1 cellular context compared by ENCODE assay signal in the genomic region with DNA sequence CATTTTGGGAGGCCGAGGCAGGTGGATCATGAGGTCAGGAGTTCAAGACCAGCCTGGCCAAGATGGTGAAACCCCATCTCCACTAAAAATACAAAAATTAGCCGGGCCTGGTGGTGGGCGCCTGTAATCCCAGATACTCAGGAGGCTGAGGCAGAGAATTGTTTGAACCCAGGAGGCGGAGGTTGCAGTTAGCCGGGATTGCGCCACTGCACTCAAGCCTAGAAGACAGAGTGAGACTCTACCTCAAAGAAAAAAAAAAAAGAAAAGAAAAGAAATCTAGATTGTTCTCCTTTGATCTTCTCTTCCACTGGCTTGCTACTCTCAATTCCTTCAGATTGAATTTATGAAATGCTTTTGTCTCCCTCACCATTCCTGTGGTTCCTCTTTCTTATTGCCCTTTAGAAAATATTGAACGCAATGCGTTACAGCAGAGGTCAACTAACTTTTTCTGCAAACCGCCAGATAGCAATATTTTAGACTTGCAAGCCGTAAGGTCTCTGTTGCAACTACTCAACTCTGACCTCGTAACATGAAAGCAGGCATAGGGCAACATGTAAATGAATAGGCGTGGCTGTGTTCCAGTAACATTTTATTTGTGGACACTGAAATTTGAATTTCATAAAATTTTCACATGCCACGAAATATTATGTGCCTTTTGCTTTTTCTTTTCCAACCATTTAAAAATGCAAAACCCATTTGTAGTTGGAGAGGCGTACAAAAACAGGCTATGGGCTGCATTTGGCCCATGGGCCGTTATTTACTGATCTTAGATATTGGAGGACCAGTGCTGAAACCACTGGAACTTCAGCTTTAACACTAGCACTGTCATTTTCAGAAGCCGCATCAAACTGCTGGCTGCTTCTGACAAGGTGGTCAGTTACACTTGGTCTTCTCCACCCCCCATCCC.
TF ChIP-seq lines count a peak whose summit lies in the region.

No MANE protein-coding gene starts in this region.

TF ChIP-seq in K562, 482 proteins besides CTCF, POLR2A, EP300 and RAD21:
- TF ChIP-seq CEBPG (CRISPR knock-in tag; IDR thresholded peaks at IDR 0.05) (peak; percentile 32; the same call in 1 of the 2 replicates), CEBPG (tag; conservative IDR thresholded peaks at IDR 0.05 in 1 of 2, IDR thresholded peaks at IDR 0.05 in 1 of 2) (0 out of 4 replicates have a peak, but pooled peaks of 1 of the 2 experiments have one; percentile 20), JUN (IDR thresholded peaks at IDR 0.05; ENCODE audit: borderline replicate concordance, low read depth, low read length) (no peak), JUN (CRISPR knock-in tag; IDR thresholded peaks at IDR 0.05; ENCODE audit: borderline replicate concordance) (no peak), RBM34 (IDR thresholded peaks at IDR 0.05; ENCODE audit: borderline replicate concordance, insufficient read depth, low read length) (no peak), FOXA3 (CRISPR knock-in tag; conservative IDR thresholded peaks at IDR 0.05 in 1 of 2, IDR thresholded peaks at IDR 0.05 in 1 of 2) (0 out of 4 replicates have a peak, but pooled peaks of 1 of the 2 experiments have one; percentile 13), COPS2 (conservative IDR thresholded peaks at IDR 0.05) (no peak), CEBPB (tag; IDR thresholded peaks at IDR 0.05) (peak; percentile 69), NR2C2 (CRISPR knock-in tag; IDR thresholded peaks at IDR 0.05) (no peak), NR2C2 (tag; IDR thresholded peaks at IDR 0.05) (peak; percentile 56; the same call in 1 of the 2 replicates), AFF1 (IDR thresholded peaks at IDR 0.05; ENCODE audit: low read depth in 1 of 2, partially characterized antibody in 2 of 2) (no peak), TEAD4 (IDR thresholded peaks at IDR 0.05; ENCODE audit: low read length) (no peak), TEAD4 (CRISPR knock-in tag; IDR thresholded peaks at IDR 0.05; ENCODE audit: borderline replicate concordance) (no peak), NR2C1 (IDR thresholded peaks at IDR 0.05) (peak; percentile 20; the same call in 1 of the 2 replicates), NR2C1 (tag; IDR thresholded peaks at IDR 0.05) (peak; percentile 64; the same call in 1 of the 2 replicates)
- TF ChIP-seq, protein P1, sequence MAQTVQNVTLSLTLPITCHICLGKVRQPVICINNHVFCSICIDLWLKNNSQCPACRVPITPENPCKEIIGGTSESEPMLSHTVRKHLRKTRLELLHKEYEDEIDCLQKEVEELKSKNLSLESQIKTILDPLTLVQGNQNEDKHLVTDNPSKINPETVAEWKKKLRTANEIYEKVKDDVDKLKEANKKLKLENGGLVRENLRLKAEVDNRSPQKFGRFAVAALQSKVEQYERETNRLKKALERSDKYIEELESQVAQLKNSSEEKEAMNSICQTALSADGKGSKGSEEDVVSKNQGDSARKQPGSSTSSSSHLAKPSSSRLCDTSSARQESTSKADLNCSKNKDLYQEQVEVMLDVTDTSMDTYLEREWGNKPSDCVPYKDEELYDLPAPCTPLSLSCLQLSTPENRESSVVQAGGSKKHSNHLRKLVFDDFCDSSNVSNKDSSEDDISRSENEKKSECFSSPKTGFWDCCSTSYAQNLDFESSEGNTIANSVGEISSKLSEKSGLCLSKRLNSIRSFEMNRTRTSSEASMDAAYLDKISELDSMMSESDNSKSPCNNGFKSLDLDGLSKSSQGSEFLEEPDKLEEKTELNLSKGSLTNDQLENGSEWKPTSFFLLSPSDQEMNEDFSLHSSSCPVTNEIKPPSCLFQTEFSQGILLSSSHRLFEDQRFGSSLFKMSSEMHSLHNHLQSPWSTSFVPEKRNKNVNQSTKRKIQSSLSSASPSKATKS (CRISPR knock-in tag; IDR thresholded peaks at IDR 0.05), result no peak
